11 cellular contexts compared by ENCODE assay signal in genomic region chr18:13450289-13451207, GRCh38.
DNase-seq lines count a peak whose midpoint lies in the region; ATAC-seq and TF ChIP-seq lines count a peak whose summit lies in the region.
"Had no signal": no experiment of that assay in that cellular context is flagged by ENCODE, and none has a peak within 500 bp of the region (broad histone marks: within the 10 kb centered on the region; RNA-seq: fewer than 3 reads in every experiment).

No MANE protein-coding gene starts in this region.

- H3K36me3 ChIP-seq in upper lobe of left lung, result no peaks in the 10 kb centered on the region
- H3K36me3 ChIP-seq: thoracic aorta had no signal

- peak overlapping the region; percentile 45 for H3K27ac ChIP-seq in right cardiac atrium (ENCODE audit: low read length)
- peak overlapping the region in 1 of 4 donors; percentile 27 for H3K27ac ChIP-seq in upper lobe of left lung

- no peak for TF ChIP-seq CTCF in upper lobe of left lung (IDR thresholded peaks at IDR 0.05)

- intact Hi-C loops in right cardiac atrium (cut with DNase I), result no loop called here

- DNase-seq in right cardiac atrium, result peak in 1 of 3 donors; percentile 43
- DNase-seq in upper lobe of left lung, result no peak
- DNase-seq in AG08396 (ENCODE audit: low spot score), result no peak
- no peak for DNase-seq in DMS53 (lab: John Stamatoyannopoulos, UW)
- no peak for DNase-seq in HUDEP-2 (lab: John Stamatoyannopoulos, UW; ENCODE audit: unreplicated experiment in 76 of 76)
- DNase-seq: activated effector memory CD4-positive, alpha-beta T cell treated with anti-CD3 and anti-CD28 coated beads, Interleukin-2, amount 50 U/mL, for 16 hours; NCI-H2171 had no signal

- no peak for TF ChIP-seq EP300 in upper lobe of left lung (IDR thresholded peaks at IDR 0.05)

- no peaks in the 10 kb centered on the region for H3K9me3 ChIP-seq in right cardiac atrium (ENCODE audit: control insufficient read depth, low read length)
- H3K9me3 ChIP-seq in upper lobe of left lung, result no peaks in the 10 kb centered on the region
- H3K9me3 ChIP-seq: thoracic aorta had no signal

- no peak overlapping the region for H3K4me3 ChIP-seq in right cardiac atrium (ENCODE audit: low read length)
- H3K4me3 ChIP-seq in upper lobe of left lung, result no peak overlapping the region
- H3K4me3 ChIP-seq: thoracic aorta had no signal

- ATAC-seq in GM18499 (IDR thresholded peaks at IDR 0.05; ENCODE audit: insufficient read depth, unreplicated experiment) (peak; percentile 40), GM21381 (IDR thresholded peaks at IDR 0.05; ENCODE audit: unreplicated experiment) (peak; percentile 60), HG03432 (IDR thresholded peaks at IDR 0.05; ENCODE audit: unreplicated experiment) (peak; percentile 77), right cardiac atrium (no peak), upper lobe of left lung (ENCODE audit: low FRiP score in 2 of 2) (no peak)

- TF ChIP-seq POLR2A in upper lobe of left lung (IDR thresholded peaks at IDR 0.05), result no peak

- H3K27me3 ChIP-seq in right cardiac atrium (ENCODE audit: control insufficient read depth, insufficient read depth) (no peaks in the 10 kb centered on the region), upper lobe of left lung (no peaks in the 10 kb centered on the region)

- WGBS in right cardiac atrium, result 58% methylated on average over 10 of the region's 10 CpGs
- 65 to 70% methylated on average over 10 of the region's 10 CpGs for WGBS in upper lobe of left lung, 2 donors

- H3K4me1 ChIP-seq in right cardiac atrium (ENCODE audit: control insufficient read depth, insufficient read depth, low read length) (peaks cover 17% of the 10 kb centered on the region), upper lobe of left lung (peaks cover 10 to 24% (median 22%) of the 10 kb centered on the region in 4 donors)

Comparison
In these comparisons a context has a peak if more than half of its experiments do, and no peak if none do; other contexts are left out.
1. ATAC-seq: peak in GM18499 (single experiment), GM21381 (single experiment) and HG03432 (single experiment); none in right cardiac atrium (0 of 2) and upper lobe of left lung (0 of 2).